10 cellular contexts compared by ENCODE assay signal in the genomic region with DNA sequence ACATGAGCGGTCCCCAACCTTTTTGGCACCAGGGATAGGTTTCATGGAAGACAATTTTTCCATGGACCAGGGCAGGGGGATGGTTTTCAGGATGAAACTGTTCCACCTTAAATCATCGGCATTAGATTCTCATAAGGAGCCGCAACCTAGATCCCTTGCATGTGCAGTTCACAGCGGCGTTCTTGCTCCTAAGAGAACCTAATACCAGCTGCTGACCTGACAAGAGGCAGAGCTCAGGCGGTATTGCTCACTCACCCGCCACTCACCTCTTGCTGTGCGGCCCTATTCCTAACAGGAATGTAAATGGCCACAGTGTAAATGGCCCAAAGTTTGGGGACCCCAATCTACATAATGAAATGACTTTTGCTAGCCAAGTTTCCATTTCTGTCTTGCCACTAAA. TPM values are rescaled to one million over a fixed set of nuclear protein-coding genes. Genes with fewer than 3 reads are reported as not detected.
A peak's percentile ranks its signal among the peaks of the same experiment; 100 is the strongest.
DNase-seq lines count a peak whose midpoint lies in the region; ATAC-seq, FAIRE-seq and TF ChIP-seq lines count a peak whose summit lies in the region.
"Had no signal": no experiment of that assay in that cellular context is flagged by ENCODE, and none has a peak within 500 bp of the region (broad histone marks: within the 10 kb centered on the region; RNA-seq: fewer than 3 reads in every experiment).

No MANE protein-coding gene starts in this region.

- DNase-seq in HepG2 (ENCODE audit: low spot score) (no peak), right lobe of liver (no peak), PC-9 (no peak), vagina (ENCODE audit: extremely low spot score in 2 of 2) (no peak), esophagus squamous epithelium (lab: John Stamatoyannopoulos, UW) (no peak), NCI-H446 (lab: John Stamatoyannopoulos, UW) (no peak), gastrocnemius medialis (no peak)
- DNase-seq: Kasumi-1 had no signal

- no peak for ATAC-seq in HepG2
- no peak for ATAC-seq in right lobe of liver
- no peak for ATAC-seq in gastrocnemius medialis

- POLR2A ChIA-PET in HepG2 (lab: Yijun Ruan, JAX) = no interaction called here
- POLR2A ChIA-PET in PC-9 (lab: Charles Lee; ENCODE audit: unreplicated experiment) = no interaction called here

- no peak for TF ChIP-seq POLR2A in HepG2 (IDR thresholded peaks at IDR 0.05; ENCODE audit: insufficient read depth in 1 of 2, low read depth in 2 of 2, low read length in 2 of 2)
- no peak for TF ChIP-seq POLR2A in right lobe of liver (IDR thresholded peaks at IDR 0.05)
- no peak for TF ChIP-seq POLR2A in vagina (IDR thresholded peaks at IDR 0.05)
- no peak for TF ChIP-seq POLR2A in esophagus squamous epithelium (IDR thresholded peaks at IDR 0.05)
- no peak for TF ChIP-seq POLR2A in gastrocnemius medialis (IDR thresholded peaks at IDR 0.05)

- peaks cover 63% of the 10 kb centered on the region for H3K4me1 ChIP-seq in HepG2 (ENCODE audit: insufficient read depth, low read length)
- peaks cover 0 to 28% (median 8%) of the 10 kb centered on the region in 4 donors for H3K4me1 ChIP-seq in right lobe of liver
- H3K4me1 ChIP-seq in PC-9 (replicated peaks; ENCODE audit: insufficient read depth) = peaks cover 27% of the 10 kb centered on the region
- H3K4me1 ChIP-seq in iPS-20b (ENCODE audit: insufficient read depth, low read length) = peaks cover 29% of the 10 kb centered on the region
- peaks cover 28% of the 10 kb centered on the region for H3K4me1 ChIP-seq in vagina
- peaks cover 0 to 49% (median 22%) of the 10 kb centered on the region in 3 donors for H3K4me1 ChIP-seq in esophagus squamous epithelium
- H3K4me1 ChIP-seq in gastrocnemius medialis = peaks cover 4 to 14% of the 10 kb centered on the region in 2 donors

- no peaks in the 10 kb centered on the region; the same call in 1 of the 2 replicates for H3F3A ChIP-seq in PC-9 (ENCODE audit: insufficient read depth, low read depth)

- intact Hi-C loops in HepG2 (cut with micrococcal nuclease; ENCODE audit: unreplicated experiment) = no loop called here
- intact Hi-C loops in right lobe of liver (cut with DNase I) = no loop called here
- intact Hi-C loops in PC-9 (cut with micrococcal nuclease; ENCODE audit: unreplicated experiment) = no loop called here
- intact Hi-C loops in vagina (cut with DNase I) = no loop called here
- intact Hi-C loops in esophagus squamous epithelium (cut with DNase I) = no loop called here
- intact Hi-C loops in gastrocnemius medialis (cut with DNase I; ENCODE audit: low total_unique reads) = no loop called here

- in situ Hi-C loops in HepG2 (cut with HindIII; ENCODE audit: extremely low pct_ligation_motif_present, low pct_unique_long_range_greater_than_20kb) = no loop called here
- in situ Hi-C loops in gastrocnemius medialis (cut with MboI; ENCODE audit: low sequenced_read_pairs in 4 of 4) = no loop called here

- 73% methylated on average over 8 of the region's 8 CpGs for WGBS in HepG2 (ENCODE audit: low lambda C conversion rate)
- WGBS in right lobe of liver (ENCODE audit: insufficient coverage, low coverage, low lambda C conversion rate, missing lambda C conversion rate) = 67% methylated on average over 4 of the region's 8 CpGs
- 74 to 84% methylated on average over 8 of the region's 8 CpGs for WGBS in esophagus squamous epithelium, 2 donors

- no peak overlapping the region for H3K9ac ChIP-seq in HepG2 (ENCODE audit: insufficient read depth, low read depth, low read length)
- H3K9ac ChIP-seq in iPS-20b (ENCODE audit: low read depth, low read length) = peak overlapping the region; percentile 27

- TF ChIP-seq CTCF in HepG2 (CRISPR knock-in tag; IDR thresholded peaks at IDR 0.05) (no peak), right lobe of liver (IDR thresholded peaks at IDR 0.05) (no peak), PC-9 (conservative IDR thresholded peaks at IDR 0.05) (no peak), vagina (IDR thresholded peaks at IDR 0.05) (no peak), esophagus squamous epithelium (IDR thresholded peaks at IDR 0.05) (no peak), gastrocnemius medialis (IDR thresholded peaks at IDR 0.05 in 4 of 5, conservative IDR thresholded peaks at IDR 0.05 in 1 of 5) (no peak)

- no peaks in the 10 kb centered on the region for H3K9me3 ChIP-seq in HepG2 (ENCODE audit: low read length)
- H3K9me3 ChIP-seq in right lobe of liver = no peaks in the 10 kb centered on the region
- no peaks in the 10 kb centered on the region for H3K9me3 ChIP-seq in PC-9 (ENCODE audit: insufficient read depth, low read depth)
- H3K9me3 ChIP-seq in iPS-20b (ENCODE audit: insufficient read depth, low read depth, low read length) = no peaks in the 10 kb centered on the region
- H3K9me3 ChIP-seq in vagina = no peaks in the 10 kb centered on the region
- H3K9me3 ChIP-seq in esophagus squamous epithelium = no peaks in the 10 kb centered on the region
- no peaks in the 10 kb centered on the region for H3K9me3 ChIP-seq in gastrocnemius medialis

- TF ChIP-seq EP300 in HepG2 (IDR thresholded peaks at IDR 0.05; ENCODE audit: low read depth in 2 of 2, low read length in 2 of 2) (no peak), HepG2 (CRISPR knock-in tag; IDR thresholded peaks at IDR 0.05; ENCODE audit: borderline replicate concordance) (no peak)

- H2AFZ ChIP-seq in HepG2 (ENCODE audit: low read length) (no peak overlapping the region), PC-9 (no peak overlapping the region)

- CTCF ChIA-PET in HepG2 (lab: Yijun Ruan, JAX; ENCODE audit: low intra/inter-chr PET ratio, low total read pairs) (no interaction called here), PC-9 (lab: Charles Lee) (interaction anchor here (0.6 kb wide), 1 partner anchor 44 kb away, joined by 4 read pairs; no protein-coding TSS in a partner anchor)

- H3K27ac ChIP-seq in HepG2 (ENCODE audit: extremely low read length, insufficient read depth, low read length) (no peak overlapping the region), right lobe of liver (no peak overlapping the region), PC-9 (peak overlapping the region; percentile 67), iPS-20b (ENCODE audit: low read length) (no peak overlapping the region), vagina (peak overlapping the region; percentile 98), esophagus squamous epithelium (no peak overlapping the region), gastrocnemius medialis (peak overlapping the region in 1 of 4 donors; percentile 98)

- H4K20me1 ChIP-seq in HepG2 (ENCODE audit: insufficient read depth, low read length) = 0 out of 2 replicates have a peak, but pooled peaks cover 4% of the 10 kb centered on the region
- H4K20me1 ChIP-seq in PC-9 (ENCODE audit: insufficient read depth) = no peaks in the 10 kb centered on the region

- H3K27me3 ChIP-seq in HepG2 (ENCODE audit: control insufficient read depth in 1 of 2, insufficient read depth in 2 of 2, low read length in 2 of 2) = peaks cover 0 to 5% of the 10 kb centered on the region in 2 experiments; a peak in 1 of 5 replicates
- no peaks in the 10 kb centered on the region for H3K27me3 ChIP-seq in right lobe of liver
- no peaks in the 10 kb centered on the region for H3K27me3 ChIP-seq in PC-9 (ENCODE audit: insufficient read depth, low read depth)
- H3K27me3 ChIP-seq in iPS-20b (ENCODE audit: insufficient read depth, low read length) = no peaks in the 10 kb centered on the region; the same call in 1 of the 2 replicates
- H3K27me3 ChIP-seq in vagina = no peaks in the 10 kb centered on the region
- no peaks in the 10 kb centered on the region for H3K27me3 ChIP-seq in esophagus squamous epithelium
- no peaks in the 10 kb centered on the region for H3K27me3 ChIP-seq in gastrocnemius medialis

- H3K79me2 ChIP-seq in HepG2 (ENCODE audit: insufficient read depth, low read length) (peaks cover 20% of the 10 kb centered on the region), PC-9 (ENCODE audit: low read depth) (no peaks in the 10 kb centered on the region)

- H3K4me2 ChIP-seq in HepG2 (ENCODE audit: low read depth, low read length) (no peak overlapping the region), PC-9 (no peak overlapping the region)

- H3K4me3 ChIP-seq in HepG2 (replicated peaks in 1 of 3; ENCODE audit: insufficient read depth in 1 of 3, low read depth in 2 of 3, low read length in 3 of 3) (no peak overlapping the region), right lobe of liver (no peak overlapping the region), PC-9 (no peak overlapping the region), iPS-20b (ENCODE audit: low read length) (peak overlapping the region; percentile 89), vagina (no peak overlapping the region), esophagus squamous epithelium (no peak overlapping the region), gastrocnemius medialis (no peak overlapping the region)

- no TSS peak for BruUV-seq in HepG2 (replicated peaks; lab: Mats Ljungman, UMichigan)
- no TSS peak for BruUV-seq in PC-9 (replicated peaks; lab: Mats Ljungman, UMichigan)

- TF ChIP-seq RAD21 in HepG2 (CRISPR knock-in tag; IDR thresholded peaks at IDR 0.05) = no peak

- FAIRE-seq in HepG2 (lab: Jason Lieb, UNC) = no peak
- FAIRE-seq: islet of Langerhans had no signal

- peaks cover under 1 to 9% of the 10 kb centered on the region in 2 experiments; a peak in 4 of 5 replicates for H3K36me3 ChIP-seq in HepG2 (replicated peaks in 1 of 2; ENCODE audit: control insufficient read depth in 1 of 2, insufficient read depth in 2 of 2, low read length in 2 of 2)
- peaks cover 0 to 7% (median 3%) of the 10 kb centered on the region in 4 donors for H3K36me3 ChIP-seq in right lobe of liver
- H3K36me3 ChIP-seq in PC-9 (ENCODE audit: low read depth) = no peaks in the 10 kb centered on the region
- H3K36me3 ChIP-seq in iPS-20b (ENCODE audit: insufficient read depth, low read depth, low read length) = peaks cover 8% of the 10 kb centered on the region
- peaks cover 0 to 6% of the 10 kb centered on the region in 2 donors for H3K36me3 ChIP-seq in vagina
- H3K36me3 ChIP-seq in esophagus squamous epithelium = peaks cover 0 to 2% (median 0%) of the 10 kb centered on the region in 3 donors
- peaks cover 1 to 5% of the 10 kb centered on the region in 2 donors for H3K36me3 ChIP-seq in gastrocnemius medialis

- no peaks in the 10 kb centered on the region for H3K9me2 ChIP-seq in PC-9 (ENCODE audit: insufficient read depth)

RNA-seq across cellular contexts. Expression of gene PLIN2, which starts 3.1 kb away (rescaled TPM):
- 173 and 246 TPM in 2 replicates for total RNA-seq in HepG2 (2016; rRNA removed; fragmentation: Illumina TruSeq; extraction: Trizol)
- 50.1 and 56.5 TPM in 2 replicates for total RNA-seq in HepG2 (2016; cell fraction: cytosol; rRNA removed; fragmentation: Illumina TruSeq; extraction: Trizol; ENCODE audit: low read depth)
- 166 and 239 TPM in 2 replicates for total RNA-seq in HepG2 (2016; cell fraction: insoluble cytoplasmic fraction; rRNA removed; fragmentation: Illumina TruSeq; extraction: Trizol)
- 84.9 and 96.5 TPM in 2 replicates for total RNA-seq in HepG2 (2016; cell fraction: membrane; rRNA removed; fragmentation: Illumina TruSeq; extraction: Trizol)
- total RNA-seq in HepG2 (2016; cell fraction: nucleus; rRNA removed; fragmentation: Illumina TruSeq; extraction: Trizol) = 91.2 and 93.1 TPM in 2 replicates
- polyA plus RNA-seq in HepG2 (2011; rRNA removed) = 822 and 951 TPM in 2 replicates
- polyA plus RNA-seq in HepG2 (2011; cell fraction: cytosol; rRNA removed) = 1,188 and 1,378 TPM in 2 replicates
- polyA plus RNA-seq in HepG2 (2011; cell fraction: nucleus; rRNA removed) = 444 and 605 TPM in 2 replicates
- polyA plus RNA-seq in HepG2 (2012) = 656 and 669 TPM in 2 replicates
- 43.1 and 46.9 TPM in 2 replicates for polyA plus RNA-seq in HepG2 (2016; cell fraction: cytosol; fragmentation: Illumina TruSeq; extraction: Trizol; ENCODE audit: low read depth)
- 237 and 238 TPM in 2 replicates for polyA plus RNA-seq in HepG2 (2016; cell fraction: insoluble cytoplasmic fraction; fragmentation: Illumina TruSeq; extraction: Trizol; ENCODE audit: low read depth)
- polyA plus RNA-seq in HepG2 (2016; cell fraction: membrane; fragmentation: Illumina TruSeq; extraction: Trizol; ENCODE audit: low read depth) = 58.7 and 59.1 TPM in 2 replicates
- 110 and 124 TPM in 2 replicates for polyA plus RNA-seq in HepG2 (2016; cell fraction: nucleus; fragmentation: Illumina TruSeq; extraction: Trizol; ENCODE audit: insufficient read depth, low read depth)
- 19.7 and 3,602 TPM in 2 replicates for polyA minus RNA-seq in HepG2 (2011; rRNA and poly(A)+ RNA removed; ENCODE audit: low replicate concordance)
- 634 and 723 TPM in 2 replicates for polyA minus RNA-seq in HepG2 (2011; cell fraction: cytosol; rRNA and poly(A)+ RNA removed)
- 230 and 413 TPM in 2 replicates for polyA minus RNA-seq in HepG2 (2011; cell fraction: nucleus; rRNA and poly(A)+ RNA removed)
- total RNA-seq in right lobe of liver = 1,000 to 10,000 TPM in 2 of 6 experiments, 100 to 1,000 TPM in 4; 151 to 2,070 (median 532) TPM
- 2.2 and 2.7 TPM in 2 replicates for total RNA-seq in PC-9 (2021)
- total RNA-seq in vagina = 367 TPM
- total RNA-seq in esophagus squamous epithelium = 10 to 100 TPM; 11.3 to 68.0 (median 31.9) TPM
- total RNA-seq in gastrocnemius medialis = 1,000 to 10,000 TPM in 3 of 4 donors, 100 to 1,000 TPM in 1; 485 to 1,318 (median 1,176) TPM

RNA-seq across cellular contexts. Expression of gene HAUS6, which starts 27.7 kb away (rescaled TPM):
- 31.1 and 51.3 TPM in 2 replicates for total RNA-seq in HepG2 (2016; rRNA removed; fragmentation: Illumina TruSeq; extraction: Trizol)
- 8.8 and 9.4 TPM in 2 replicates for total RNA-seq in HepG2 (2016; cell fraction: cytosol; rRNA removed; fragmentation: Illumina TruSeq; extraction: Trizol; ENCODE audit: low read depth)
- total RNA-seq in HepG2 (2016; cell fraction: insoluble cytoplasmic fraction; rRNA removed; fragmentation: Illumina TruSeq; extraction: Trizol) = 28.3 and 49.0 TPM in 2 replicates
- total RNA-seq in HepG2 (2016; cell fraction: membrane; rRNA removed; fragmentation: Illumina TruSeq; extraction: Trizol) = 13.2 and 16.4 TPM in 2 replicates
- total RNA-seq in HepG2 (2016; cell fraction: nucleus; rRNA removed; fragmentation: Illumina TruSeq; extraction: Trizol) = 28.7 and 30.6 TPM in 2 replicates
- 6.2 and 9.8 TPM in 2 replicates for polyA plus RNA-seq in HepG2 (2011; rRNA removed)
- polyA plus RNA-seq in HepG2 (2011; cell fraction: cytosol; rRNA removed) = 3.9 and 4.5 TPM in 2 replicates
- polyA plus RNA-seq in HepG2 (2011; cell fraction: nucleus; rRNA removed) = 5.5 and 6.2 TPM in 2 replicates
- 8.1 and 13.3 TPM in 2 replicates for polyA plus RNA-seq in HepG2 (2012)
- polyA plus RNA-seq in HepG2 (2016; cell fraction: cytosol; fragmentation: Illumina TruSeq; extraction: Trizol; ENCODE audit: low read depth) = 0.77 and 1.1 TPM in 2 replicates
- 25.0 and 27.9 TPM in 2 replicates for polyA plus RNA-seq in HepG2 (2016; cell fraction: insoluble cytoplasmic fraction; fragmentation: Illumina TruSeq; extraction: Trizol; ENCODE audit: low read depth)
- polyA plus RNA-seq in HepG2 (2016; cell fraction: membrane; fragmentation: Illumina TruSeq; extraction: Trizol; ENCODE audit: low read depth) = 3.1 and 3.4 TPM in 2 replicates
- 36.4 and 41.0 TPM in 2 replicates for polyA plus RNA-seq in HepG2 (2016; cell fraction: nucleus; fragmentation: Illumina TruSeq; extraction: Trizol; ENCODE audit: insufficient read depth, low read depth)
- polyA minus RNA-seq in HepG2 (2011; rRNA and poly(A)+ RNA removed; ENCODE audit: low replicate concordance) = 10.4 and 16.3 TPM in 2 replicates
- 9.9 and 12.0 TPM in 2 replicates for polyA minus RNA-seq in HepG2 (2011; cell fraction: cytosol; rRNA and poly(A)+ RNA removed)
- 21.0 and 21.8 TPM in 2 replicates for polyA minus RNA-seq in HepG2 (2011; cell fraction: nucleus; rRNA and poly(A)+ RNA removed)
- total RNA-seq in right lobe of liver = 1 to 10 TPM; 2.9 to 8.1 (median 4.3) TPM
- 13.3 and 19.1 TPM in 2 replicates for total RNA-seq in PC-9 (2021)
- total RNA-seq in vagina = 7.1 TPM
- total RNA-seq in esophagus squamous epithelium = 1 to 10 TPM; 3.1 to 9.3 (median 9.0) TPM
- 1 to 10 TPM; 3.7 to 6.3 (median 5.3) TPM for total RNA-seq in gastrocnemius medialis

Comparison
In these comparisons a context has a peak if more than half of its experiments do, and no peak if none do; other contexts are left out.
1. H3K27ac ChIP-seq: peak in PC-9 (single experiment) and vagina (single experiment); none in HepG2 (single experiment), right lobe of liver (0 of 3), iPS-20b (single experiment) and esophagus squamous epithelium (0 of 4).